ENCODE assay signal across 12 cellular contexts in the genomic region with DNA sequence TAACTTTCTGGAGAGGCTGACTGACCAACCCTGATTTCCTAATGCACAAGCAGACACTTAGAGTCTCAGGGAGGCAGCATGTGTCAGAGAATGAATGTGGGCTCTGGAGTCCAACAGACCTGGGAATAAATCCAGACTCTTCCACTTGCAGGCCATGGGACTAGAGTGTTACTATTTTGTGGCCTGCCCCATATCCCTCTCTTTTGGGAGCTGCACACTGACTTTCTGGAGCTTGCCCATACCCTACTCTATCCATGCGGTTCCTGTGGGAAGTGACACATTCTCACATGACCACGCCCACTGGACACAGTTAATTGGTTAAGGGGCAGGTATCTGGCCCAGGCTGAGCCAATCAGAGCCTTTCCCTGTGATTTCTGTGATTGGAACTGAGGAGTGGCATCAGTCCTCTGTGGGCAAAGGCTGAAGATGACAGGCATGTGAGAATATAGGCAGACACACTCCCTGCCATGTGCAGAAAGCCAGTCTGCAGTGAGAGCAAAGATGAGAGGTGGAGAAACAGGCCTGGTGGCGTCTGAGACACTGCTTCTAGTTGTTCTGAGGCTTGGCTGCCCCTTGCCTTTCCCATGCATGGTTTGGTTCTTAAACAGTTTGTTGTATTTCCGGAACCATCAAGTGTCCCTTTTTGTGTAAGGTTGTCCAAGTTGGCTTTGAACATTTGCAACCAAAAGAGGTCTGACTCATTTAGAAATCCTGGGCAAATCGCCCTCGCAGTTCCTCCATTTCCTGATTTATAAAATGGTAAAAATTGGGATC.
DNase-seq lines count a peak whose midpoint lies in the region; ATAC-seq, FAIRE-seq and TF ChIP-seq lines count a peak whose summit lies in the region.
"Had no signal": no experiment of that assay in that cellular context is flagged by ENCODE, and none has a peak within 500 bp of the region (broad histone marks: within the 10 kb centered on the region; RNA-seq: fewer than 3 reads in every experiment).

No MANE protein-coding gene starts in this region.

- in situ Hi-C loops in G401 (cut with HindIII; ENCODE audit: low sequenced_read_pairs), result no loop called here

- H3K9me1 ChIP-seq in endothelial cell of umbilical vein (replicated peaks; ENCODE audit: control insufficient read depth, extremely low read depth, insufficient read depth, low read length), result no peaks in the 10 kb centered on the region

- intact Hi-C loops in endothelial cell of umbilical vein (cut with micrococcal nuclease), result no loop called here
- intact Hi-C loops in activated CD4-positive, alpha-beta memory T cell treated with anti-CD3 and anti-CD28 coated beads for 36 hours (cut with micrococcal nuclease), result no loop called here

- H3K79me2 ChIP-seq in endothelial cell of umbilical vein (ENCODE audit: control insufficient read depth, insufficient read depth, low read length), result no peaks in the 10 kb centered on the region

- H3K4me3 ChIP-seq in NB4 (ENCODE audit: low read depth, low read length) (no peak overlapping the region), endothelial cell of umbilical vein (replicated peaks in 1 of 3; ENCODE audit: insufficient read depth in 1 of 3, low read depth in 1 of 3, low read length in 3 of 3) (no peak overlapping the region)

- no peaks in the 10 kb centered on the region for H3K4me1 ChIP-seq in endothelial cell of umbilical vein (ENCODE audit: control insufficient read depth, extremely low read depth, insufficient read depth, low read length)

- no peaks in the 10 kb centered on the region for H4K20me1 ChIP-seq in endothelial cell of umbilical vein (replicated peaks; ENCODE audit: control insufficient read depth, extremely low read depth, insufficient read depth, low read length)

- H3K4me3 Mint-ChIP-seq in activated CD4-positive, alpha-beta memory T cell treated with anti-CD3 and anti-CD28 coated beads for 36 hours, result no peak overlapping the region
- H3K4me3 Mint-ChIP-seq in stimulated activated memory B cell treated with anti-CD40 and anti-IgM and Interleukin-4, amounts not matched to agents 10 μg/mL and 1 μg/mL and 100 μg/mL, for 72 hours, result no peak overlapping the region
- no peak overlapping the region for H3K4me3 Mint-ChIP-seq in HFFc6
- H3K4me3 Mint-ChIP-seq: activated naive CD4-positive, alpha-beta T cell treated with anti-CD3 and anti-CD28 coated beads, Interleukin-2, amount 10 ng/mL, durations not matched to agents 7 days and 5 days; naive thymus-derived CD4-positive, alpha-beta T cell had no signal

- DNase-seq in G401 (ENCODE audit: low spot score) (peak; percentile 7), NB4 (ENCODE audit: low read depth) (peak; percentile 19), endothelial cell of umbilical vein (ENCODE audit: low read depth, low spot score) (peak; percentile 17), pons (ENCODE audit: low spot score) (peak; percentile 33), iPS-NIHi7 (ENCODE audit: extremely low spot score) (no peak), HFFc6 (no peak)
- DNase-seq in activated CD4-positive, alpha-beta memory T cell treated with anti-CD3 and anti-CD28 coated beads for 36 hours, result no peak
- DNase-seq: activated naive CD4-positive, alpha-beta T cell treated with anti-CD3 and anti-CD28 coated beads, Interleukin-2, amount 10 ng/mL, durations not matched to agents 7 days and 5 days; naive thymus-derived CD4-positive, alpha-beta T cell; NCI-H1048 had no signal

- BruUV-seq in endothelial cell of umbilical vein (replicated peaks; lab: Mats Ljungman, UMichigan), result no TSS peak

- no peaks in the 10 kb centered on the region for H3K4me1 Mint-ChIP-seq in activated CD4-positive, alpha-beta memory T cell treated with anti-CD3 and anti-CD28 coated beads for 36 hours (ENCODE audit: low read depth)
- no peaks in the 10 kb centered on the region for H3K4me1 Mint-ChIP-seq in stimulated activated memory B cell treated with anti-CD40 and anti-IgM and Interleukin-4, amounts not matched to agents 10 μg/mL and 1 μg/mL and 100 μg/mL, for 72 hours
- peaks cover 13% of the 10 kb centered on the region for H3K4me1 Mint-ChIP-seq in HFFc6 (ENCODE audit: low read depth)
- H3K4me1 Mint-ChIP-seq: activated naive CD4-positive, alpha-beta T cell treated with anti-CD3 and anti-CD28 coated beads, Interleukin-2, amount 10 ng/mL, durations not matched to agents 7 days and 5 days; naive thymus-derived CD4-positive, alpha-beta T cell had no signal

- no peaks in the 10 kb centered on the region for H3K9me3 ChIP-seq in endothelial cell of umbilical vein (replicated peaks; ENCODE audit: control insufficient read depth, insufficient read depth, low read length)

- no peaks in the 10 kb centered on the region for H3K36me3 Mint-ChIP-seq in activated CD4-positive, alpha-beta memory T cell treated with anti-CD3 and anti-CD28 coated beads for 36 hours
- no peaks in the 10 kb centered on the region for H3K36me3 Mint-ChIP-seq in stimulated activated memory B cell treated with anti-CD40 and anti-IgM and Interleukin-4, amounts not matched to agents 10 μg/mL and 1 μg/mL and 100 μg/mL, for 72 hours
- no peaks in the 10 kb centered on the region for H3K36me3 Mint-ChIP-seq in HFFc6 (ENCODE audit: low read depth)
- H3K36me3 Mint-ChIP-seq: activated naive CD4-positive, alpha-beta T cell treated with anti-CD3 and anti-CD28 coated beads, Interleukin-2, amount 10 ng/mL, durations not matched to agents 7 days and 5 days had no signal

- CTCF ChIA-PET in endothelial cell of umbilical vein (lab: Charles Lee), result interaction anchor here (0.9 to 1.2 kb wide), 3 partner anchors 10 to 37 kb away, joined by 3 to 6 read pairs (median 3); no protein-coding TSS in a partner anchor
- CTCF ChIA-PET in activated CD4-positive, alpha-beta memory T cell treated with anti-CD3 and anti-CD28 coated beads for 36 hours (lab: Charles Lee), result no interaction called here

- no peak for ATAC-seq in stimulated activated memory B cell treated with anti-CD40 and anti-IgM and Interleukin-4, amounts not matched to agents 10 μg/mL and 1 μg/mL and 100 μg/mL, for 72 hours
- ATAC-seq: activated CD4-positive, CD25-positive, alpha-beta regulatory T cell treated with anti-CD3 and anti-CD28 coated beads, Interleukin-2, amount 50 U/mL, for 24 hours; naive thymus-derived CD4-positive, alpha-beta T cell had no signal

- no peak overlapping the region for H3K27ac ChIP-seq in endothelial cell of umbilical vein (ENCODE audit: insufficient read depth, low read depth, low read length)

- no peak overlapping the region for H3K27ac Mint-ChIP-seq in activated CD4-positive, alpha-beta memory T cell treated with anti-CD3 and anti-CD28 coated beads for 36 hours
- no peak overlapping the region for H3K27ac Mint-ChIP-seq in stimulated activated memory B cell treated with anti-CD40 and anti-IgM and Interleukin-4, amounts not matched to agents 10 μg/mL and 1 μg/mL and 100 μg/mL, for 72 hours
- H3K27ac Mint-ChIP-seq in HFFc6, result no peak overlapping the region
- H3K27ac Mint-ChIP-seq: activated naive CD4-positive, alpha-beta T cell treated with anti-CD3 and anti-CD28 coated beads, Interleukin-2, amount 10 ng/mL, durations not matched to agents 7 days and 5 days; naive thymus-derived CD4-positive, alpha-beta T cell had no signal

- TF ChIP-seq POLR2A in NB4 (IDR thresholded peaks at IDR 0.05; ENCODE audit: extremely low read depth, insufficient read length) (no peak), endothelial cell of umbilical vein (IDR thresholded peaks at IDR 0.05; ENCODE audit: low read depth, low read length) (no peak)

- H3K9me3 Mint-ChIP-seq in activated CD4-positive, alpha-beta memory T cell treated with anti-CD3 and anti-CD28 coated beads for 36 hours, result no peaks in the 10 kb centered on the region
- H3K9me3 Mint-ChIP-seq in stimulated activated memory B cell treated with anti-CD40 and anti-IgM and Interleukin-4, amounts not matched to agents 10 μg/mL and 1 μg/mL and 100 μg/mL, for 72 hours, result peaks cover 6% of the 10 kb centered on the region
- H3K9me3 Mint-ChIP-seq in HFFc6, result peaks cover 3% of the 10 kb centered on the region

- no peaks in the 10 kb centered on the region for H3K36me3 ChIP-seq in endothelial cell of umbilical vein (ENCODE audit: control insufficient read depth in 2 of 2, extremely low read depth in 1 of 2, insufficient read depth in 2 of 2, low read length in 2 of 2)

- H3K27me3 ChIP-seq in endothelial cell of umbilical vein (ENCODE audit: control insufficient read depth in 2 of 2, insufficient read depth in 2 of 2, low read length in 2 of 2), result peaks cover 0 to 3% of the 10 kb centered on the region in 2 experiments

- H3K9ac ChIP-seq in endothelial cell of umbilical vein (replicated peaks; ENCODE audit: extremely low read depth, insufficient read depth, low read length), result no peak overlapping the region

- POLR2A ChIA-PET in endothelial cell of umbilical vein (lab: Charles Lee), result interaction anchor here (0.5 kb wide), 1 partner anchor 83 kb away, joined by 5 read pairs; no protein-coding TSS in a partner anchor
- POLR2A ChIA-PET in activated CD4-positive, alpha-beta memory T cell treated with anti-CD3 and anti-CD28 coated beads for 36 hours (lab: Charles Lee), result no interaction called here

- peaks cover 1% of the 10 kb centered on the region for H3K27me3 Mint-ChIP-seq in activated CD4-positive, alpha-beta memory T cell treated with anti-CD3 and anti-CD28 coated beads for 36 hours
- H3K27me3 Mint-ChIP-seq in stimulated activated memory B cell treated with anti-CD40 and anti-IgM and Interleukin-4, amounts not matched to agents 10 μg/mL and 1 μg/mL and 100 μg/mL, for 72 hours, result no peaks in the 10 kb centered on the region
- H3K27me3 Mint-ChIP-seq in HFFc6 (ENCODE audit: insufficient read depth), result peaks cover 28% of the 10 kb centered on the region

- TF ChIP-seq CTCF in NB4 (IDR thresholded peaks at IDR 0.05; ENCODE audit: low read depth, low read length) (no peak), endothelial cell of umbilical vein (IDR thresholded peaks at IDR 0.05; ENCODE audit: extremely low read depth in 1 of 2, insufficient read depth in 1 of 2, low read depth in 1 of 2, low read length in 2 of 2) (no peak), HFFc6 (IDR thresholded peaks at IDR 0.05) (no peak)

- peak; percentile 55 for FAIRE-seq in endothelial cell of umbilical vein (lab: Jason Lieb, UNC)

- no peak overlapping the region for H2AFZ ChIP-seq in endothelial cell of umbilical vein (ENCODE audit: low read depth, low read length)

- dilution Hi-C loops in endothelial cell of umbilical vein (cut with MboI; ENCODE audit: extremely low pct_ligation_motif_present, low sequenced_read_pairs), result no loop called here

- H3K4me2 ChIP-seq in endothelial cell of umbilical vein (ENCODE audit: insufficient read depth, low read length), result no peak overlapping the region

TF ChIP-seq in endothelial cell of umbilical vein, 7 proteins besides CTCF, POLR2A, EP300 and RAD21 (continues in another document):
- no peak for TF ChIP-seq EZH2 (IDR thresholded peaks at IDR 0.05; ENCODE audit: borderline replicate concordance, low read depth, low read length, severe bottlenecking)
- TF ChIP-seq GATA2 (IDR thresholded peaks at IDR 0.05; ENCODE audit: insufficient read depth, insufficient read length, low read depth, low read length), result no peak
- TF ChIP-seq, protein P1, sequence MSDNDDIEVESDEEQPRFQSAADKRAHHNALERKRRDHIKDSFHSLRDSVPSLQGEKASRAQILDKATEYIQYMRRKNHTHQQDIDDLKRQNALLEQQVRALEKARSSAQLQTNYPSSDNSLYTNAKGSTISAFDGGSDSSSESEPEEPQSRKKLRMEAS (IDR thresholded peaks at IDR 0.05; ENCODE audit: insufficient read depth, insufficient read length), result no peak

Comparison
In these comparisons a context has a peak if more than half of its experiments do, and no peak if none do; other contexts are left out.
1. DNase-seq: peak in G401 (single experiment), NB4 (single experiment), endothelial cell of umbilical vein (single experiment) and pons (single experiment); none in iPS-NIHi7 (single experiment), activated CD4-positive, alpha-beta memory T cell treated with anti-CD3 and anti-CD28 coated beads for 36 hours (single experiment) and HFFc6 (single experiment).